In genomic region chr2:177172034-177172880, GRCh38 we compare ENCODE assay signal across 13 cellular contexts. TPM values are rescaled to one million over a fixed set of nuclear protein-coding genes. Genes with fewer than 3 reads are reported as not detected.
DNase-seq lines count a peak whose midpoint lies in the region; ATAC-seq and TF ChIP-seq lines count a peak whose summit lies in the region.
"Had no signal": no experiment of that assay in that cellular context is flagged by ENCODE, and none has a peak within 500 bp of the region (broad histone marks: within the 10 kb centered on the region; RNA-seq: fewer than 3 reads in every experiment).

No MANE protein-coding gene starts in this region.

- CTCF ChIA-PET in mammary epithelial cell (lab: Charles Lee; ENCODE audit: low non-redundant PET) = no interaction called here

- H3K9me3 ChIP-seq in mammary epithelial cell (replicated peaks; ENCODE audit: insufficient read depth, low read length) (no peaks in the 10 kb centered on the region), sigmoid colon (no peaks in the 10 kb centered on the region)
- H3K9me3 ChIP-seq: esophagus muscularis mucosa had no signal

- peak overlapping the region; percentile 34 for H3K18ac ChIP-seq in mesendoderm (ENCODE audit: low read length)

- peak; percentile 87 for DNase-seq in Daoy (ENCODE audit: low read depth)
- peak; percentile 92 for DNase-seq in M059J (ENCODE audit: low read depth)
- peak; percentile 81 for DNase-seq in mammary epithelial cell
- DNase-seq in mesendoderm = peak; percentile 89
- no peak for DNase-seq in sigmoid colon
- DNase-seq in stimulated activated naive CD8-positive, alpha-beta T cell treated with anti-CD3 and anti-CD28 coated beads, Interleukin-15, amount 100 ng/mL, for 72 hours = no peak
- DNase-seq: amygdala, left ventricle myocardium superior, NCI-H2107 had no signal

- H3K4me3 ChIP-seq in mammary epithelial cell (replicated peaks in 1 of 3; ENCODE audit: insufficient read depth in 1 of 3, low read depth in 2 of 3, low read length in 3 of 3) (no peak overlapping the region), mesendoderm (ENCODE audit: low read length) (no peak overlapping the region), sigmoid colon (no peak overlapping the region)
- H3K4me3 ChIP-seq: esophagus muscularis mucosa had no signal

- H3K27me3 ChIP-seq in mammary epithelial cell (ENCODE audit: insufficient read depth, low read length) = no peaks in the 10 kb centered on the region
- H3K27me3 ChIP-seq in mesendoderm (ENCODE audit: insufficient read depth, low read length, poor library complexity) = no peaks in the 10 kb centered on the region
- no peaks in the 10 kb centered on the region for H3K27me3 ChIP-seq in sigmoid colon
- H3K27me3 ChIP-seq: esophagus muscularis mucosa had no signal

- H3K56ac ChIP-seq in mesendoderm (ENCODE audit: low read length) = no peak overlapping the region

- in situ Hi-C loops in mammary epithelial cell (cut with MboI; ENCODE audit: low sequenced_read_pairs in 2 of 2) = loop anchor here in 1 of 2 donors (5.0 to 25.0 kb wide), 3 partner anchors 40 to 590 kb away; partner anchors contain the start of gene HNRNPA3

- H2BK120ac ChIP-seq in mesendoderm (ENCODE audit: low read depth, low read length) = no peak overlapping the region

- no peak overlapping the region for H3K23ac ChIP-seq in mesendoderm (ENCODE audit: low read length)

- H3K9me3 Mint-ChIP-seq in stimulated activated naive CD8-positive, alpha-beta T cell treated with anti-CD3 and anti-CD28 coated beads, Interleukin-15, amount 100 ng/mL, for 72 hours = no peaks in the 10 kb centered on the region

- BruUV-seq in mammary epithelial cell (replicated peaks; lab: Mats Ljungman, UMichigan) = no TSS peak

- no peak overlapping the region for H2AK5ac ChIP-seq in mesendoderm (ENCODE audit: low read length)

- H3K4ac ChIP-seq in mesendoderm (ENCODE audit: low read depth, low read length) = peak overlapping the region; percentile 67

- no peak for ATAC-seq in HG03571 (IDR thresholded peaks at IDR 0.05; ENCODE audit: unreplicated experiment)
- ATAC-seq in GM19324 (IDR thresholded peaks at IDR 0.05; ENCODE audit: low FRiP score, unreplicated experiment) = no peak
- ATAC-seq in stimulated activated naive CD8-positive, alpha-beta T cell treated with anti-CD3 and anti-CD28 coated beads, Interleukin-15, amount 100 ng/mL, for 72 hours = no peak

- peaks cover 53% of the 10 kb centered on the region for H3K4me1 ChIP-seq in mammary epithelial cell (ENCODE audit: insufficient read depth, low read length)
- no peaks in the 10 kb centered on the region for H3K4me1 ChIP-seq in mesendoderm (ENCODE audit: control insufficient read depth, low read depth, low read length)
- no peaks in the 10 kb centered on the region for H3K4me1 ChIP-seq in sigmoid colon

- intact Hi-C loops in mammary epithelial cell (cut with micrococcal nuclease) (loop anchor here (5.0 kb wide), 1 partner anchor 380 kb away; a partner anchor contains a TSS), sigmoid colon (cut with DNase I) (no loop called here)

- no peak for TF ChIP-seq EP300 in sigmoid colon (IDR thresholded peaks at IDR 0.05)

- no peak overlapping the region for H4K8ac ChIP-seq in mesendoderm (ENCODE audit: low read depth, low read length)

- H3K27ac ChIP-seq in mammary epithelial cell (ENCODE audit: insufficient read depth, low read depth, low read length) = peak overlapping the region; percentile 93
- H3K27ac ChIP-seq in mesendoderm (ENCODE audit: low read depth, low read length) = no peak overlapping the region
- H3K27ac ChIP-seq in sigmoid colon = no peak overlapping the region
- H3K27ac ChIP-seq: esophagus muscularis mucosa had no signal

- no peak overlapping the region for H3K27ac Mint-ChIP-seq in stimulated activated naive CD8-positive, alpha-beta T cell treated with anti-CD3 and anti-CD28 coated beads, Interleukin-15, amount 100 ng/mL, for 72 hours
- H3K27ac Mint-ChIP-seq: progenitor cell of endocrine pancreas had no signal

- no peaks in the 10 kb centered on the region for H3K79me1 ChIP-seq in mesendoderm (ENCODE audit: low read length)

- peak overlapping the region; percentile 12 for H2AFZ ChIP-seq in mammary epithelial cell (ENCODE audit: low read depth, low read length)

- no peak overlapping the region for H4K5ac ChIP-seq in mesendoderm (ENCODE audit: low read length)

- H4K20me1 ChIP-seq in mammary epithelial cell (ENCODE audit: insufficient read depth, low read length) = no peaks in the 10 kb centered on the region

- TF ChIP-seq CTCF in mammary epithelial cell (conservative IDR thresholded peaks at IDR 0.05 in 1 of 2, IDR thresholded peaks at IDR 0.05 in 1 of 2; ENCODE audit: extremely low read depth in 1 of 2, insufficient read depth in 1 of 2, low read depth in 1 of 2, low read length in 2 of 2) (no peak), sigmoid colon (IDR thresholded peaks at IDR 0.05) (no peak)

- no peak for TF ChIP-seq POLR2A in sigmoid colon (IDR thresholded peaks at IDR 0.05)

- peaks cover 33% of the 10 kb centered on the region for H3K4me1 Mint-ChIP-seq in stimulated activated naive CD8-positive, alpha-beta T cell treated with anti-CD3 and anti-CD28 coated beads, Interleukin-15, amount 100 ng/mL, for 72 hours

- H2BK15ac ChIP-seq in mesendoderm (replicated peaks; ENCODE audit: low read depth) = peak overlapping the region; percentile 11

- H3K4me2 ChIP-seq in mammary epithelial cell (ENCODE audit: insufficient read depth, low read depth, low read length) (peak overlapping the region; percentile 62), mesendoderm (ENCODE audit: low read length) (no peak overlapping the region)

- H3K27me3 Mint-ChIP-seq in stimulated activated naive CD8-positive, alpha-beta T cell treated with anti-CD3 and anti-CD28 coated beads, Interleukin-15, amount 100 ng/mL, for 72 hours = no peaks in the 10 kb centered on the region
- H3K27me3 Mint-ChIP-seq: progenitor cell of endocrine pancreas had no signal

- no peak overlapping the region for H2BK5ac ChIP-seq in mesendoderm (ENCODE audit: low read length)

- no peak overlapping the region for H3K4me3 Mint-ChIP-seq in stimulated activated naive CD8-positive, alpha-beta T cell treated with anti-CD3 and anti-CD28 coated beads, Interleukin-15, amount 100 ng/mL, for 72 hours

- H3K9ac ChIP-seq in mammary epithelial cell (ENCODE audit: insufficient read depth, low read length) (no peak overlapping the region), mesendoderm (ENCODE audit: low read length) (no peak overlapping the region)

- dilution Hi-C loops in mammary epithelial cell (cut with HindIII; ENCODE audit: low sequenced_read_pairs) = no loop called here

- H3K36me3 ChIP-seq in mammary epithelial cell (ENCODE audit: insufficient read depth, low read length) (no peaks in the 10 kb centered on the region), mesendoderm (ENCODE audit: control insufficient read depth, insufficient read depth, low read length) (no peaks in the 10 kb centered on the region), sigmoid colon (no peaks in the 10 kb centered on the region)
- H3K36me3 ChIP-seq: esophagus muscularis mucosa had no signal

- H3K79me2 ChIP-seq in mammary epithelial cell (ENCODE audit: insufficient read depth, low read length) (no peaks in the 10 kb centered on the region), mesendoderm (ENCODE audit: control insufficient read depth, insufficient read depth, low read length) (no peaks in the 10 kb centered on the region)

RNA-seq across cellular contexts. Expression of gene HNRNPA3, which starts 40.3 kb away (rescaled TPM):
- 47.2 and 52.1 TPM in 2 replicates for total RNA-seq in Daoy (2014; rRNA removed; shearing (Covaris generic))
- 28.6 and 61.6 TPM in 2 replicates for total RNA-seq in M059J (2014; rRNA removed; shearing (Covaris generic))
- 100 to 1,000 TPM in 1 of 2 donors, 10 to 100 TPM in 1; 18.2 to 196 TPM for total RNA-seq in mammary epithelial cell
- polyA plus RNA-seq in mammary epithelial cell = 59.9 TPM
- 29.6 TPM for polyA minus RNA-seq in mammary epithelial cell
- polyA plus RNA-seq in mesendoderm (2013, experiment 1 of 2) = 641 TPM
- 604 TPM for polyA plus RNA-seq in mesendoderm (2013, experiment 2 of 2)
- total RNA-seq in sigmoid colon = 10 to 100 TPM; 69.2 to 82.1 (median 74.5) TPM
- polyA plus RNA-seq in sigmoid colon = 100 to 1,000 TPM; 130 to 261 (median 131) TPM

Comparison
In these comparisons a context has a peak if more than half of its experiments do, and no peak if none do; other contexts are left out.
1. DNase-seq: peak in Daoy (single experiment), M059J (single experiment), mammary epithelial cell (single experiment) and mesendoderm (single experiment); none in sigmoid colon (single experiment) and stimulated activated naive CD8-positive, alpha-beta T cell treated with anti-CD3 and anti-CD28 coated beads, Interleukin-15, amount 100 ng/mL, for 72 hours (0 of 2).